ENCODE assay signal across 8 cellular contexts in the genomic region with DNA sequence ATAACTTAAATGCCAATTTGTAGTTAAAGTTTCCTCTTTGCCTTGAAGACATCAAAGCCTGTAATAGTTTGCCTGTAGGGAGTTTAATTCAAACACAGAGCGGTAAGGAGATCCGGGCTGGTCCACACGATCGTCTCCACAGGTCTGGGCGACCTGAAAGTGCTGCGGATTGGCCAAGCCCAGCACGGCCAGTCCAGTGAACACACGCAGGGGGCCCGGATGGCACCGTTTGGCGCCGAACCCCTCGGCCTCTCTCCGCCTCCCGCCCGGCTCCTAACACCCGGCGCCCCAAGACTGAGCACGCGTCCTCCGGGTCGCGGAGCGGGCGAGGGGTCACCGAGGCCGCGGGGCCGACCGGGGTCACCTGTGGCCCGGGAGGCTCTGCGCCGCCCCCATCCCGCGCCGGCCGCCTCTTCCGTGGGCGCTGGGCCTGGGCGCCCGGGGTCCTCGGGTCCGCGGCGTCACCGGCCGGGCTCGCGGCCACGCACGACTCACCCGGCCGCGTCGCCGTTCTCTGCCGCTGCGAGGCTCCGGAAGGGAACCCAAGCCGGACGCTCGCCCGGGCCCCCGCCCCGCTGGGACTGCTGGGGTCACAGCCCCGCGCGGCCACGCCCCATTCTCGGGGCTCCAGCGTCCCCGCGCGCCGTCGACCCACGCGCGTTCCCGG. TPM values are rescaled to one million over a fixed set of nuclear protein-coding genes. Genes with fewer than 3 reads are reported as not detected.
A peak's percentile ranks its signal among the peaks of the same experiment; 100 is the strongest.
DNase-seq lines count a peak whose midpoint lies in the region; ATAC-seq lines count a peak whose summit lies in the region.

No MANE protein-coding gene starts in this region.

- peaks cover 0 to 3% of the 10 kb centered on the region in 2 donors for H3K9me3 Mint-ChIP-seq in effector memory CD8-positive, alpha-beta T cell

- H3K36me3 Mint-ChIP-seq in effector memory CD8-positive, alpha-beta T cell (ENCODE audit: insufficient read depth) = peaks cover 6% of the 10 kb centered on the region

- peak overlapping the region; percentile 89 to 90 for H3K4me3 Mint-ChIP-seq in effector memory CD8-positive, alpha-beta T cell

- peak overlapping the region; percentile 69 to 85 for H3K27ac Mint-ChIP-seq in effector memory CD8-positive, alpha-beta T cell

- H3K4me1 Mint-ChIP-seq in effector memory CD8-positive, alpha-beta T cell (ENCODE audit: low read depth in 2 of 2) = peaks cover 21 to 27% of the 10 kb centered on the region in 2 donors

- ATAC-seq in effector memory CD8-positive, alpha-beta T cell (replicated peaks) = peak; percentile 70

- no peaks in the 10 kb centered on the region for H3K27me3 Mint-ChIP-seq in effector memory CD8-positive, alpha-beta T cell

- DNase-seq in Daoy (ENCODE audit: low read depth) (peak; percentile 65), MV-4-11 (lab: John Stamatoyannopoulos, UW) (peak; percentile 44), medulla oblongata (ENCODE audit: extremely low spot score) (peak; percentile 77), NCI-H1694 (lab: John Stamatoyannopoulos, UW) (no peak), cortex of kidney (lab: John Stamatoyannopoulos, UW) (no peak)
- peak; percentile 23 to 31 (median 30) for DNase-seq in activated CD8-positive, alpha-beta memory T cell treated with anti-CD3 and anti-CD28 coated beads for 48 hours (ENCODE audit: low read depth in 2 of 3, low spot score in 2 of 3)
- peak; percentile 30 to 36 (median 35) for DNase-seq in effector memory CD8-positive, alpha-beta T cell
- DNase-seq in stimulated activated CD4-positive, alpha-beta T cell treated with anti-CD3 and anti-CD28 coated beads, TNF-alpha, amount 100 ng/mL, for 48 hours (ENCODE audit: low read depth in 3 of 3) = peak in 2 of 3 donors; percentile 20 to 26

RNA-seq across cellular contexts. Expression of a gene that starts 0.5 kb away (rescaled TPM):
- 38.7 and 46.4 TPM in 2 replicates for total RNA-seq in Daoy (2014; rRNA removed; shearing (Covaris generic))

RNA-seq across cellular contexts. Expression of a gene that starts 28.8 kb away (rescaled TPM):
- 8.5 and 17.5 TPM in 2 replicates for total RNA-seq in Daoy (2014; rRNA removed; shearing (Covaris generic))

Comparison
In these comparisons a context has a peak if more than half of its experiments do, and no peak if none do; other contexts are left out.
1. DNase-seq: peak in Daoy (single experiment), MV-4-11 (single experiment), activated CD8-positive, alpha-beta memory T cell treated with anti-CD3 and anti-CD28 coated beads for 48 hours (3 of 3), effector memory CD8-positive, alpha-beta T cell (3 of 3), medulla oblongata (single experiment) and stimulated activated CD4-positive, alpha-beta T cell treated with anti-CD3 and anti-CD28 coated beads, TNF-alpha, amount 100 ng/mL, for 48 hours (2 of 3); none in NCI-H1694 (single experiment) and cortex of kidney (single experiment).